ENCODE assay signal across 8 cellular contexts in genomic region chr3:46693897-46694235, GRCh38. TPM values are rescaled to one million over a fixed set of nuclear protein-coding genes. Genes with fewer than 3 reads are reported as not detected.
A peak's percentile ranks its signal among the peaks of the same experiment; 100 is the strongest.
DNase-seq lines count a peak whose midpoint lies in the region; ATAC-seq and TF ChIP-seq lines count a peak whose summit lies in the region.

No MANE protein-coding gene starts in this region.

- peak overlapping the region; percentile 81 for H2BK15ac ChIP-seq in neuronal stem cell (ENCODE audit: low read length)

- H3K27me3 ChIP-seq in ectodermal cell (ENCODE audit: control insufficient read depth, insufficient read depth, low read length, poor library complexity, severe bottlenecking), result peaks cover 37% of the 10 kb centered on the region
- H3K27me3 ChIP-seq in neuronal stem cell (ENCODE audit: control insufficient read depth in 3 of 3, insufficient read depth in 3 of 3, low read depth in 1 of 3, low read length in 3 of 3), result peaks cover 0 to 43% (median 20%) of the 10 kb centered on the region in 3 experiments

- no peaks in the 10 kb centered on the region for H3K9me3 Mint-ChIP-seq in activated B cell treated with CpG ODN at 0.5 μM for 24 hours

- peak overlapping the region; percentile 98 for H4K91ac ChIP-seq in neuronal stem cell (ENCODE audit: low read depth, low read length, poor library complexity)

- H3K4me3 ChIP-seq in ectodermal cell (ENCODE audit: insufficient read depth, low read depth, low read length), result peak overlapping the region; percentile 57
- peak overlapping the region in 1 of 2 donors; percentile 61 for H3K4me3 ChIP-seq in neuronal stem cell (ENCODE audit: low read length in 2 of 2)

- peaks cover 20% of the 10 kb centered on the region for H3K27me3 Mint-ChIP-seq in activated B cell treated with CpG ODN at 0.5 μM for 24 hours

- H3K4me1 ChIP-seq in ectodermal cell (ENCODE audit: control insufficient read depth, insufficient read depth, low read length) (peaks cover 10% of the 10 kb centered on the region), neuronal stem cell (ENCODE audit: control insufficient read depth in 2 of 2, insufficient read depth in 1 of 2, low read depth in 1 of 2, low read length in 2 of 2) (peaks cover 0 to 12% of the 10 kb centered on the region in 2 donors)

- WGBS in ectodermal cell, 2 experiments, result 49 to 50% methylated on average over 30 of the region's 30 CpGs
- no CpG with 5 or more reads among the region's 30 CpGs for WGBS in neuronal stem cell (ENCODE audit: extremely low coverage in 2 of 2, insufficient read length in 2 of 2, insufficient replicate concordance in 1 of 2), 2 donors

- no peak overlapping the region for H2BK5ac ChIP-seq in neuronal stem cell (ENCODE audit: low read length)

- intact Hi-C loops in activated B cell treated with CpG ODN at 0.5 μM for 24 hours (cut with micrococcal nuclease), result loop anchor here (2.0 kb wide), 1 partner anchor 205 kb away; no protein-coding TSS in a partner anchor

- H3K23ac ChIP-seq in neuronal stem cell (ENCODE audit: low read depth, low read length, poor library complexity), result no peak overlapping the region

- peak overlapping the region; percentile 98 for H2AK5ac ChIP-seq in neuronal stem cell (ENCODE audit: low read depth, low read length)

- H3K36me3 Mint-ChIP-seq in activated B cell treated with CpG ODN at 0.5 μM for 24 hours (ENCODE audit: low read depth), result no peaks in the 10 kb centered on the region

- H3K79me1 ChIP-seq in neuronal stem cell (ENCODE audit: low read depth, low read length), result no peaks in the 10 kb centered on the region

- ATAC-seq in activated B cell treated with CpG ODN at 0.5 μM for 24 hours (ENCODE audit: low read depth) (peak; percentile 68), GM21786 (IDR thresholded peaks at IDR 0.05; ENCODE audit: unreplicated experiment) (no peak)

- DNase-seq in CMK (ENCODE audit: low read depth) (peak; percentile 42), activated B cell treated with CpG ODN at 0.5 μM for 24 hours (no peak), neuronal stem cell (ENCODE audit: low spot score) (no peak), NCI-H1436 (lab: John Stamatoyannopoulos, UW) (no peak), SHP77 treated with DMSO at 0.1 percent for 48 hours (lab: John Stamatoyannopoulos, UW) (no peak), NCI-H446 (lab: John Stamatoyannopoulos, UW) (no peak)

- peak overlapping the region; percentile 45 for H2AFZ ChIP-seq in neuronal stem cell (ENCODE audit: low read length)

- H3K27ac Mint-ChIP-seq in activated B cell treated with CpG ODN at 0.5 μM for 24 hours, result no peak overlapping the region

- no peak for TF ChIP-seq CTCF in activated B cell treated with CpG ODN at 0.5 μM for 24 hours (IDR thresholded peaks at IDR 0.05)

- no peak overlapping the region for H3K27ac ChIP-seq in ectodermal cell (ENCODE audit: insufficient read depth, low read depth, low read length, poor library complexity, severe bottlenecking)
- H3K27ac ChIP-seq in neuronal stem cell (replicated peaks; ENCODE audit: low read length), result no peak overlapping the region

- H3K9me3 ChIP-seq in ectodermal cell (ENCODE audit: control insufficient read depth, low read length), result no peaks in the 10 kb centered on the region
- no peaks in the 10 kb centered on the region for H3K9me3 ChIP-seq in neuronal stem cell (replicated peaks in 1 of 2; ENCODE audit: control insufficient read depth in 2 of 2, insufficient read depth in 1 of 2, low read depth in 1 of 2, low read length in 2 of 2)

- H2BK12ac ChIP-seq in neuronal stem cell (ENCODE audit: low read length), result no peak overlapping the region

- peak overlapping the region; percentile 17 for H3K9ac ChIP-seq in neuronal stem cell (ENCODE audit: low read depth, low read length, poor library complexity)

- CTCF ChIA-PET in activated B cell treated with CpG ODN at 0.5 μM for 24 hours (lab: Charles Lee), result no interaction called here

- H3K4me2 ChIP-seq in neuronal stem cell (ENCODE audit: insufficient read depth, low read length, poor library complexity, severe bottlenecking), result peak overlapping the region; percentile 99

- peak overlapping the region; percentile 97 for H3K18ac ChIP-seq in neuronal stem cell (ENCODE audit: low read length)

- peak overlapping the region; percentile 63 for H3K4me3 Mint-ChIP-seq in activated B cell treated with CpG ODN at 0.5 μM for 24 hours

- H3K4me1 Mint-ChIP-seq in activated B cell treated with CpG ODN at 0.5 μM for 24 hours, result peaks cover 32% of the 10 kb centered on the region

- H3K36me3 ChIP-seq in ectodermal cell (ENCODE audit: control insufficient read depth, insufficient read depth, low read length) (no peaks in the 10 kb centered on the region), neuronal stem cell (replicated peaks in 1 of 2; ENCODE audit: control insufficient read depth in 2 of 2, insufficient read depth in 2 of 2, low read length in 2 of 2) (no peaks in the 10 kb centered on the region)

- POLR2A ChIA-PET in activated B cell treated with CpG ODN at 0.5 μM for 24 hours (lab: Charles Lee), result interaction anchor here (0.6 kb wide), 1 partner anchor 754 kb away, joined by 3 read pairs; no protein-coding TSS in a partner anchor

- peak overlapping the region; percentile 35 for H2BK120ac ChIP-seq in neuronal stem cell (ENCODE audit: low read depth, low read length)

- H4K8ac ChIP-seq in neuronal stem cell (ENCODE audit: low read depth, low read length), result peak overlapping the region; percentile 85

- H3K4ac ChIP-seq in neuronal stem cell (ENCODE audit: low read length), result no peak overlapping the region

- no peak overlapping the region for H3K14ac ChIP-seq in neuronal stem cell (ENCODE audit: low read length)

RNA-seq across cellular contexts. Expression of gene ALS2CL, which starts 0.4 kb away (rescaled TPM):
- total RNA-seq in activated B cell treated with CpG ODN at 0.5 μM for 24 hours, result 1.6 and 1.8 TPM in 2 replicates
- 0.78 TPM for polyA plus RNA-seq in ectodermal cell (2013, experiment 1 of 4)
- 0.84 TPM for polyA plus RNA-seq in ectodermal cell (2013, experiment 2 of 4)
- 1.2 TPM for polyA plus RNA-seq in ectodermal cell (2013, experiment 3 of 4)
- polyA plus RNA-seq in ectodermal cell (2013, experiment 4 of 4), result 0.81 TPM
- 0.78 TPM for polyA plus RNA-seq in neuronal stem cell (2013, experiment 1 of 2)
- 0.60 TPM for polyA plus RNA-seq in neuronal stem cell (2013, experiment 2 of 2)

RNA-seq across cellular contexts. Expression of gene TMIE, which starts 7.3 kb away (rescaled TPM):
- 0.39 and 0.44 TPM in 2 replicates for total RNA-seq in activated B cell treated with CpG ODN at 0.5 μM for 24 hours
- polyA plus RNA-seq in ectodermal cell (2013, experiment 1 of 4), result not detected
- polyA plus RNA-seq in ectodermal cell (2013, experiment 2 of 4), result 0.11 TPM
- 0.27 TPM for polyA plus RNA-seq in ectodermal cell (2013, experiment 3 of 4)
- polyA plus RNA-seq in ectodermal cell (2013, experiment 4 of 4), result 0.16 TPM
- 0.26 TPM for polyA plus RNA-seq in neuronal stem cell (2013, experiment 1 of 2)
- polyA plus RNA-seq in neuronal stem cell (2013, experiment 2 of 2), result 0.30 TPM

RNA-seq across cellular contexts. Expression of gene PRSS50, which starts 23.8 kb away (rescaled TPM):
- total RNA-seq in activated B cell treated with CpG ODN at 0.5 μM for 24 hours, result not detected in 2 replicates
- 1.1 TPM for polyA plus RNA-seq in ectodermal cell (2013, experiment 1 of 4)
- polyA plus RNA-seq in ectodermal cell (2013, experiment 2 of 4), result 1.3 TPM
- polyA plus RNA-seq in ectodermal cell (2013, experiment 3 of 4), result 0.69 TPM
- polyA plus RNA-seq in ectodermal cell (2013, experiment 4 of 4), result 0.93 TPM
- polyA plus RNA-seq in neuronal stem cell (2013, experiment 1 of 2), result 0.64 TPM
- polyA plus RNA-seq in neuronal stem cell (2013, experiment 2 of 2), result 0.57 TPM
